Comparison of ENCODE assay signal across 20 cellular contexts in genomic region chr5:156178117-156178516, GRCh38.
"Had no signal": no experiment of that assay in that cellular context is flagged by ENCODE, and none has a peak within 500 bp of the region (broad histone marks: within the 10 kb centered on the region; RNA-seq: fewer than 3 reads in every experiment).

No MANE protein-coding gene starts in this region.

- ATAC-seq: activated CD8-positive, alpha-beta memory T cell treated with anti-CD3 and anti-CD28 coated beads, Interleukin-2, amount 10 ng/mL, durations not matched to agents 7 days and 5 days; activated CD8-positive, alpha-beta T cell treated with anti-CD3 and anti-CD28 coated beads for 36 hours; activated naive CD8-positive, alpha-beta T cell treated with anti-CD3 and anti-CD28 coated beads, Interleukin-2, amount 50 U/mL, for 24 hours; gastrocnemius medialis; sciatic nerve; stimulated activated memory B cell treated with anti-CD40 and anti-IgM and Interleukin-4, amounts not matched to agents 10 μg/mL and 1 μg/mL and 100 μg/mL, for 72 hours; T-cell had no signal

- DNase-seq: activated CD4-positive, alpha-beta T cell treated with anti-CD3 and anti-CD28 coated beads, Interleukin-2, amount 10 ng/mL, durations not matched to agents 7 days and 5 days; activated CD4-positive, CD25-positive, alpha-beta regulatory T cell treated with anti-CD3 and anti-CD28 coated beads, Interleukin-2, amount 50 U/mL, for 72 hours; activated CD8-positive, alpha-beta memory T cell treated with anti-CD3 and anti-CD28 coated beads, Interleukin-2, amount 10 ng/mL, durations not matched to agents 7 days and 5 days; activated CD8-positive, alpha-beta T cell treated with anti-CD3 and anti-CD28 coated beads for 36 hours; activated gamma-delta T cell; activated naive CD4-positive, alpha-beta T cell treated with anti-CD3 and anti-CD28 coated beads, Interleukin-2, amount 50 U/mL, for 16 hours; activated naive CD8-positive, alpha-beta T cell treated with anti-CD3 and anti-CD28 coated beads, Interleukin-2, amount 50 U/mL, for 24 hours; brain microvascular endothelial cell; central memory CD4-positive, alpha-beta T cell; dermis blood vessel endothelial cell; effector memory CD4-positive, alpha-beta T cell; gastrocnemius medialis; nephron progenitor cell; nucleus accumbens; stimulated activated CD4-positive, alpha-beta T cell treated with anti-CD3 and anti-CD28 coated beads, Interleukin-15, amount 100 ng/mL, for 24 hours; stomach; T-cell; WERI-Rb-1 had no signal
